Comparison of ENCODE assay signal across 8 cellular contexts in the genomic region with DNA sequence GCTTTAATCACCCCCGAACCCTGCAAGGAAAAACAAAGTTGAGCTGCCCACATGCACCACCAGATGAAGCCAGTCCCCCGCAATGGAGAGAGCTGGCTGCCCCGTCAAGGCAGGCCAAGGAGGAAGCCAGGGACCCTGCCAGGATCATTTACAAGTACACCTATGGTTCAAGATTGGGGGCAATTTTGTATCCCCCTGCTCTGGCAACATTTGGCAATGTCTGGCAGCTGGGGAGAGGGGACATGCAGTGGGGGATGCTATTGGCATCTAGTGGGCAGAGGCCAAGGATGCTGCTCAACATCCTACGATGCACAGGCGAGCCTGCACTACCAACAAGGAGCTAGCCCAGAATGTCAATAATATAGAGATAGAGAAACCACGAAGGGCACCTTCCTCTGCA. TPM values are rescaled to one million over a fixed set of nuclear protein-coding genes. Genes with fewer than 3 reads are reported as not detected.
A peak's percentile ranks its signal among the peaks of the same experiment; 100 is the strongest.
DNase-seq lines count a peak whose midpoint lies in the region; ATAC-seq, FAIRE-seq and TF ChIP-seq lines count a peak whose summit lies in the region.

No MANE protein-coding gene starts in this region.

- WGBS in A549 (ENCODE audit: missing lambda C conversion rate) = 87% methylated on average over 6 of the region's 6 CpGs
- WGBS in GM23248 (ENCODE audit: low coverage in 1 of 2, low lambda C conversion rate in 2 of 2, missing lambda C conversion rate in 2 of 2), 2 experiments = 58 to 61% methylated on average over 6 of the region's 6 CpGs

- peaks cover 20% of the 10 kb centered on the region for H3F3A ChIP-seq in GM23248 (ENCODE audit: insufficient read depth)

- H3K9me3 ChIP-seq in A549 (no peaks in the 10 kb centered on the region), GM23248 (ENCODE audit: low read depth) (no peaks in the 10 kb centered on the region), adipocyte (ENCODE audit: control insufficient read depth, low read length) (no peaks in the 10 kb centered on the region), mucosa of descending colon (no peaks in the 10 kb centered on the region)

- H3K4me1 Mint-ChIP-seq in mesothelial cell of epicardium = peaks cover 18% of the 10 kb centered on the region

- no peak for FAIRE-seq in A549 (lab: Jason Lieb, UNC)

- ATAC-seq in A549 (no peak), HG02981 (IDR thresholded peaks at IDR 0.05; ENCODE audit: unreplicated experiment) (no peak), mucosa of descending colon (no peak)

- TF ChIP-seq CTCF in A549 (IDR thresholded peaks at IDR 0.05) = no peak
- TF ChIP-seq CTCF in mesothelial cell of epicardium (IDR thresholded peaks at IDR 0.05; ENCODE audit: unreplicated experiment) = no peak
- TF ChIP-seq CTCF in mucosa of descending colon (IDR thresholded peaks at IDR 0.05) = no peak

- POLR2A ChIA-PET in A549 (lab: Yijun Ruan, JAX) = interaction anchor here (1.2 to 4.1 kb wide), 3 partner anchors 10 to 16 kb away, joined by 3 to 76 read pairs (median 4); a partner anchor contains a TSS

- H3K4me3 ChIP-seq in A549 (no peak overlapping the region), GM23248 (peak overlapping the region; percentile 77; the same call in 1 of the 2 replicates), adipocyte (ENCODE audit: low read length) (peak overlapping the region; percentile 83), mucosa of descending colon (no peak overlapping the region)

- no peak for TF ChIP-seq POLR2A in A549 (IDR thresholded peaks at IDR 0.05; ENCODE audit: low read length)

- peaks cover 40% of the 10 kb centered on the region for H3K79me2 ChIP-seq in GM23248 (ENCODE audit: insufficient read depth)

- H3K9ac ChIP-seq in GM23248 (no peak overlapping the region), adipocyte (ENCODE audit: low read length) (peak overlapping the region; percentile 87)

- H4K20me1 ChIP-seq in GM23248 (ENCODE audit: insufficient read depth) = no peaks in the 10 kb centered on the region

- H3K27ac Mint-ChIP-seq in mesothelial cell of epicardium = peak overlapping the region; percentile 97

- intact Hi-C loops in mucosa of descending colon (cut with DNase I, micrococcal nuclease) (no loop called here), posterior vena cava (cut with DNase I) (no loop called here)

- H2AFZ ChIP-seq in GM23248 = no peak overlapping the region

- CTCF ChIA-PET in A549 (lab: Yijun Ruan, JAX) = interaction anchor here (1.0 to 6.2 kb wide), 5 partner anchors 8 to 71 kb away, joined by 3 to 93 read pairs (median 19); no protein-coding TSS in a partner anchor

- H3K27ac ChIP-seq in A549 (no peak overlapping the region; a peak in 1 of 6 replicates), GM23248 (peak overlapping the region; percentile 98; the same call in 1 of the 2 replicates)

- no peaks in the 10 kb centered on the region for H3K27me3 ChIP-seq in GM23248 (replicated peaks; ENCODE audit: insufficient read depth)
- no peaks in the 10 kb centered on the region for H3K27me3 ChIP-seq in adipocyte (replicated peaks; ENCODE audit: control insufficient read depth, insufficient read depth, low read length)

- in situ Hi-C loops in GM23248 (cut with MboI) = no loop called here

- H3K27me3 Mint-ChIP-seq in mesothelial cell of epicardium (ENCODE audit: low read depth) = no peaks in the 10 kb centered on the region

- peaks cover 9% of the 10 kb centered on the region for H3K4me1 ChIP-seq in A549
- peaks cover 14% of the 10 kb centered on the region for H3K4me1 ChIP-seq in GM23248 (ENCODE audit: insufficient read depth)
- peaks cover 31% of the 10 kb centered on the region for H3K4me1 ChIP-seq in adipocyte (ENCODE audit: control insufficient read depth, insufficient read depth, low read length)
- H3K4me1 ChIP-seq in mucosa of descending colon (ENCODE audit: low read depth) = peaks cover 14% of the 10 kb centered on the region

- H3K9me2 ChIP-seq in GM23248 (ENCODE audit: insufficient read depth) = no peaks in the 10 kb centered on the region

- peaks cover 7% of the 10 kb centered on the region for H3K36me3 Mint-ChIP-seq in mesothelial cell of epicardium

- DNase-seq in A549 (ENCODE audit: low read depth in 1 of 2, low spot score in 1 of 2) (no peak), GM23248 (no peak), adipocyte (ENCODE audit: low read depth) (no peak), mesothelial cell of epicardium (ENCODE audit: low spot score in 2 of 2, unreplicated experiment in 2 of 2) (no peak), mucosa of descending colon (no peak), posterior vena cava (ENCODE audit: low spot score) (no peak), medulla oblongata (ENCODE audit: extremely low spot score) (no peak)

- peak overlapping the region; percentile 80 for H3K4me3 Mint-ChIP-seq in mesothelial cell of epicardium

- H3K36me3 ChIP-seq in GM23248 (ENCODE audit: low read depth) (no peaks in the 10 kb centered on the region; the same call in 1 of the 2 replicates), adipocyte (ENCODE audit: control insufficient read depth, insufficient read depth, low read length, severe bottlenecking) (peaks cover 22% of the 10 kb centered on the region), mucosa of descending colon (ENCODE audit: low read depth) (no peaks in the 10 kb centered on the region)

- TF ChIP-seq RAD21 in A549 (conservative IDR thresholded peaks at IDR 0.05 in 1 of 2, IDR thresholded peaks at IDR 0.05 in 1 of 2) = no peak

- H3K4me2 ChIP-seq in A549 = peak overlapping the region; percentile 79
- peak overlapping the region; percentile 97 for H3K4me2 ChIP-seq in GM23248 (ENCODE audit: unreplicated experiment)

- H3K9me3 Mint-ChIP-seq in mesothelial cell of epicardium = no peaks in the 10 kb centered on the region

- TF ChIP-seq EP300 in A549 (IDR thresholded peaks at IDR 0.05) = no peak

TF ChIP-seq in A549, 52 proteins besides CTCF, POLR2A, EP300 and RAD21:
- TF ChIP-seq, protein P1, sequence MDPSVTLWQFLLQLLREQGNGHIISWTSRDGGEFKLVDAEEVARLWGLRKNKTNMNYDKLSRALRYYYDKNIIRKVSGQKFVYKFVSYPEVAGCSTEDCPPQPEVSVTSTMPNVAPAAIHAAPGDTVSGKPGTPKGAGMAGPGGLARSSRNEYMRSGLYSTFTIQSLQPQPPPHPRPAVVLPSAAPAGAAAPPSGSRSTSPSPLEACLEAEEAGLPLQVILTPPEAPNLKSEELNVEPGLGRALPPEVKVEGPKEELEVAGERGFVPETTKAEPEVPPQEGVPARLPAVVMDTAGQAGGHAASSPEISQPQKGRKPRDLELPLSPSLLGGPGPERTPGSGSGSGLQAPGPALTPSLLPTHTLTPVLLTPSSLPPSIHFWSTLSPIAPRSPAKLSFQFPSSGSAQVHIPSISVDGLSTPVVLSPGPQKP (IDR thresholded peaks at IDR 0.05; ENCODE audit: low read depth, low read length) = no peak
- TF ChIP-seq HOXA7 (CRISPR knock-in tag; IDR thresholded peaks at IDR 0.05) = no peak
- no peak for TF ChIP-seq ZNF302 (CRISPR knock-in tag; IDR thresholded peaks at IDR 0.05)
TF ChIP-seq in A549: peak in this region for 0.

RNA-seq across cellular contexts. Expression of a gene that starts 1.9 kb away (rescaled TPM):
- polyA plus RNA-seq in A549 (2011; rRNA removed) (24.7 and 30.0 TPM in 2 replicates), A549 (2017; fragmentation: RNase III; extraction: RNeasy Plus Mini Kit Qiagen cat#74134 plus additional on column Dnase treatment) (33.5 to 42.0 TPM (median 37.6 TPM) in 3 replicates), GM23248 (2016; fragmentation: Nextera tagmentation; extraction: Ambion mirVana) (53.4 and 55.9 TPM in 2 replicates)
- 43.3 and 54.6 TPM in 2 replicates for polyA plus RNA-seq in A549 (2012; cell fraction: cytosol; rRNA removed)
- 96.2 and 106 TPM in 2 replicates for polyA plus RNA-seq in A549 (2012; cell fraction: nucleus; rRNA removed)
- polyA minus RNA-seq in A549 (2011; rRNA and poly(A)+ RNA removed) = 42.7 and 43.5 TPM in 2 replicates
- 63.6 and 65.8 TPM in 2 replicates for total RNA-seq in GM23248 (2014; rRNA removed; shearing (Covaris generic))
- total RNA-seq in mesothelial cell of epicardium (72.7 to 76.6 TPM (median 74.3 TPM) in 3 replicates), mucosa of descending colon (10 to 100 TPM; 63.4 to 79.7 (median 78.3) TPM), posterior vena cava (10 to 100 TPM; 45.3 to 61.1 TPM)

RNA-seq across cellular contexts. Expression of a gene that starts 7.6 kb away (rescaled TPM):
- polyA plus RNA-seq in A549 (2011; rRNA removed) = 2.3 and 2.7 TPM in 2 replicates
- polyA plus RNA-seq in A549 (2012; cell fraction: cytosol; rRNA removed) = 0.52 and 0.53 TPM in 2 replicates
- polyA plus RNA-seq in A549 (2012; cell fraction: nucleus; rRNA removed) = 3.0 and 4.8 TPM in 2 replicates
- 1.1 to 1.9 TPM (median 1.8 TPM) in 3 replicates for polyA plus RNA-seq in A549 (2017; fragmentation: RNase III; extraction: RNeasy Plus Mini Kit Qiagen cat#74134 plus additional on column Dnase treatment)
- polyA minus RNA-seq in A549 (2011; rRNA and poly(A)+ RNA removed) = 2.1 and 3.3 TPM in 2 replicates
- 1.2 and 3.4 TPM in 2 replicates for total RNA-seq in GM23248 (2014; rRNA removed; shearing (Covaris generic))
- 1.1 and 1.3 TPM in 2 replicates for polyA plus RNA-seq in GM23248 (2016; fragmentation: Nextera tagmentation; extraction: Ambion mirVana)
- 17.9 to 20.2 TPM (median 20.0 TPM) in 3 replicates for total RNA-seq in mesothelial cell of epicardium
- 10 to 100 TPM in 2 of 3 donors, 1 to 10 TPM in 1; 8.7 to 12.5 (median 11.7) TPM for total RNA-seq in mucosa of descending colon
- 1 to 10 TPM; 5.1 to 7.1 TPM for total RNA-seq in posterior vena cava

RNA-seq across cellular contexts. Expression of a gene that starts 16.1 kb away (rescaled TPM):
- polyA plus RNA-seq in A549 (2011; rRNA removed) (332 and 343 TPM in 2 replicates), A549 (2017; fragmentation: RNase III; extraction: RNeasy Plus Mini Kit Qiagen cat#74134 plus additional on column Dnase treatment) (341 to 372 TPM (median 353 TPM) in 3 replicates), GM23248 (2016; fragmentation: Nextera tagmentation; extraction: Ambion mirVana) (315 and 327 TPM in 2 replicates)
- 543 and 608 TPM in 2 replicates for polyA plus RNA-seq in A549 (2012; cell fraction: cytosol; rRNA removed)
- polyA plus RNA-seq in A549 (2012; cell fraction: nucleus; rRNA removed) = 269 and 330 TPM in 2 replicates
- 32.8 and 39.3 TPM in 2 replicates for polyA minus RNA-seq in A549 (2011; rRNA and poly(A)+ RNA removed)
- total RNA-seq in GM23248 (2014; rRNA removed; shearing (Covaris generic)) = 175 and 211 TPM in 2 replicates
- total RNA-seq in mesothelial cell of epicardium (144 to 158 TPM (median 151 TPM) in 3 replicates), mucosa of descending colon (100 to 1,000 TPM; 410 to 732 (median 521) TPM), posterior vena cava (100 to 1,000 TPM; 141 to 174 TPM)

RNA-seq across cellular contexts. Expression of a gene that starts 51.4 kb away (rescaled TPM):
- polyA plus RNA-seq in A549 (2011; rRNA removed) (0.04 TPM in 1 of 2 replicates, not detected in the other), A549 (2017; fragmentation: RNase III; extraction: RNeasy Plus Mini Kit Qiagen cat#74134 plus additional on column Dnase treatment) (0.08 to 0.10 TPM (median 0.09 TPM) in 3 replicates), GM23248 (2016; fragmentation: Nextera tagmentation; extraction: Ambion mirVana) (not detected in 2 replicates)
- 0.03 and 0.05 TPM in 2 replicates for polyA plus RNA-seq in A549 (2012; cell fraction: cytosol; rRNA removed)
- polyA plus RNA-seq in A549 (2012; cell fraction: nucleus; rRNA removed) = 0.50 and 0.70 TPM in 2 replicates
- polyA minus RNA-seq in A549 (2011; rRNA and poly(A)+ RNA removed) = not detected in 2 replicates
- not detected in 2 replicates for total RNA-seq in GM23248 (2014; rRNA removed; shearing (Covaris generic))
- total RNA-seq in mesothelial cell of epicardium (1.9 to 3.1 TPM (median 2.3 TPM) in 3 replicates), mucosa of descending colon (1 to 10 TPM; 3.5 to 7.5 (median 5.4) TPM), posterior vena cava (1 to 10 TPM; 2.4 to 2.8 TPM)

Comparison
In these comparisons a context has a peak if more than half of its experiments do, and no peak if none do; other contexts are left out.
1. H3K4me3 ChIP-seq: peak in GM23248 (single experiment) and adipocyte (single experiment); none in A549 (single experiment) and mucosa of descending colon (single experiment).